ENCODE assay signal across 16 cellular contexts in the genomic region with DNA sequence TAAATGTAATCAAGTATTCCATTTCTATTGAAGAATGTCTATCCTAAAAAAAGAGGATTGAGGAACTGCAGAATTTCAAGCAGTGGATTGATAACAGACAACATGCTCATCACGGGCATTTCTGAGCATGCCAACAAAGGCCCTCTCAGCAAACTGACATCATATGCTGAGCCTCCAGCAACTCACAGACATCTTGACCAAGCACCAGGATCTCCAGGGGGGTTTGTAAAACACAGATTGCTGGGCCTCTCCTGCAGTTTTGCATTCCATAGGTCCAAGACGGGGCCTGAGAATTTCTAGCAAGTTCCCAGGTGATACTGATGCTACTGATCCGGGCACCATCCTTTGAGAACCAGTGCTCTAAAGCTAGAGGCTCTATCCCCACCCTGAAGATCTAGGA.
DNase-seq lines count a peak whose midpoint lies in the region; ATAC-seq and TF ChIP-seq lines count a peak whose summit lies in the region.
"Had no signal": no experiment of that assay in that cellular context is flagged by ENCODE, and none has a peak within 500 bp of the region (broad histone marks: within the 10 kb centered on the region; RNA-seq: fewer than 3 reads in every experiment).

No MANE protein-coding gene starts in this region.

- 84% methylated on average over 3 of the region's 3 CpGs for WGBS in mesenchymal stem cell

- H3K18ac ChIP-seq in mesenchymal stem cell (ENCODE audit: low read depth in 1 of 2, low read length in 2 of 2): no peak overlapping the region

- H2AFZ ChIP-seq in mesenchymal stem cell (ENCODE audit: low read depth, low read length): no peak overlapping the region

- H3K4me1 ChIP-seq in HEK293 (ENCODE audit: control insufficient read depth, insufficient read depth, low read length): peaks cover 6% of the 10 kb centered on the region; the same call in 1 of the 2 replicates
- peaks cover 20% of the 10 kb centered on the region for H3K4me1 ChIP-seq in mesenchymal stem cell (ENCODE audit: control insufficient read depth, insufficient read depth, low read depth, low read length)

- H3K27me3 ChIP-seq in mesenchymal stem cell (ENCODE audit: control insufficient read depth in 1 of 2, insufficient read depth in 1 of 2, low read length in 2 of 2): no peaks in the 10 kb centered on the region
- H3K27me3 ChIP-seq: SJSA1 had no signal

- peak overlapping the region; percentile 98 for H2AK5ac ChIP-seq in mesenchymal stem cell (ENCODE audit: low read length, severe bottlenecking)

- H3K9me3 Mint-ChIP-seq in activated T-cell treated with anti-CD3 and anti-CD28 coated beads, Interleukin-2, amount 50 U/mL, for 4 hours: no peaks in the 10 kb centered on the region
- H3K9me3 Mint-ChIP-seq: stimulated activated memory B cell treated with anti-CD40 and anti-IgM and Interleukin-4, amounts not matched to agents 10 μg/mL and 1 μg/mL and 100 μg/mL, for 72 hours had no signal

- H3K4me3 Mint-ChIP-seq in activated T-cell treated with anti-CD3 and anti-CD28 coated beads, Interleukin-2, amount 50 U/mL, for 4 hours: no peak overlapping the region
- H3K4me3 Mint-ChIP-seq: stimulated activated memory B cell treated with anti-CD40 and anti-IgM and Interleukin-4, amounts not matched to agents 10 μg/mL and 1 μg/mL and 100 μg/mL, for 72 hours had no signal

- peaks cover 83% of the 10 kb centered on the region for H3K4me1 Mint-ChIP-seq in activated T-cell treated with anti-CD3 and anti-CD28 coated beads, Interleukin-2, amount 50 U/mL, for 4 hours (ENCODE audit: low read depth)

- H3K79me1 ChIP-seq in mesenchymal stem cell (replicated peaks; ENCODE audit: low read length, poor library complexity, severe bottlenecking): peaks cover 9% of the 10 kb centered on the region

- H3K9me3 ChIP-seq in HEK293 (ENCODE audit: control insufficient read depth, insufficient read depth, low read depth, low read length): no peaks in the 10 kb centered on the region
- no peaks in the 10 kb centered on the region for H3K9me3 ChIP-seq in mesenchymal stem cell (ENCODE audit: control insufficient read depth, low read length)
- H3K9me3 ChIP-seq: HAP-1, SJSA1 had no signal

- H3K36me3 ChIP-seq in HEK293 (ENCODE audit: control insufficient read depth in 2 of 2, insufficient read depth in 1 of 2, low read length in 2 of 2): no peaks in the 10 kb centered on the region
- H3K36me3 ChIP-seq in mesenchymal stem cell (ENCODE audit: control insufficient read depth in 1 of 2, insufficient read depth in 2 of 2, low read depth in 1 of 2, low read length in 2 of 2): no peaks in the 10 kb centered on the region
- H3K36me3 ChIP-seq: HAP-1, SJSA1 had no signal

- H4K8ac ChIP-seq in mesenchymal stem cell (ENCODE audit: low read length): no peak overlapping the region

- H3K23ac ChIP-seq in mesenchymal stem cell (ENCODE audit: low read length in 2 of 2): no peak overlapping the region

- no peak overlapping the region for H3K4ac ChIP-seq in mesenchymal stem cell (ENCODE audit: low read depth in 1 of 2, low read length in 2 of 2)

- POLR2A ChIA-PET in HEK293 (lab: Yijun Ruan, JAX): no interaction called here

- no peak overlapping the region for H3K14ac ChIP-seq in mesenchymal stem cell (ENCODE audit: low read length in 2 of 2)

- H2BK5ac ChIP-seq in mesenchymal stem cell (ENCODE audit: low read depth, low read length, poor library complexity, severe bottlenecking): no peak overlapping the region

- no peak overlapping the region for H3K9ac ChIP-seq in mesenchymal stem cell (ENCODE audit: low read length)
- H3K9ac ChIP-seq: KMS-11 had no signal

- H2BK12ac ChIP-seq in mesenchymal stem cell (ENCODE audit: low read length in 2 of 2): no peak overlapping the region

- peaks cover 3% of the 10 kb centered on the region for H3K36me3 Mint-ChIP-seq in activated T-cell treated with anti-CD3 and anti-CD28 coated beads, Interleukin-2, amount 50 U/mL, for 4 hours (ENCODE audit: insufficient read depth)
- H3K36me3 Mint-ChIP-seq: stimulated activated memory B cell treated with anti-CD40 and anti-IgM and Interleukin-4, amounts not matched to agents 10 μg/mL and 1 μg/mL and 100 μg/mL, for 72 hours had no signal

- no peak overlapping the region for H2BK15ac ChIP-seq in mesenchymal stem cell (ENCODE audit: low read depth, poor library complexity, severe bottlenecking)

- H3K4me2 ChIP-seq in mesenchymal stem cell (ENCODE audit: low read length, poor library complexity, severe bottlenecking): no peak overlapping the region
- H3K4me2 ChIP-seq: KMS-11 had no signal

- no peak overlapping the region for H4K91ac ChIP-seq in mesenchymal stem cell (ENCODE audit: low read length)

- no peak overlapping the region for H2BK120ac ChIP-seq in mesenchymal stem cell (ENCODE audit: low read depth, low read length)

- H3K4me3 ChIP-seq in HEK293 (ENCODE audit: low read depth, low read length) (no peak overlapping the region), mesenchymal stem cell (ENCODE audit: insufficient read depth in 1 of 2, low read depth in 1 of 2, low read length in 2 of 2) (no peak overlapping the region)
- H3K4me3 ChIP-seq: HAP-1, lung, SJSA1 had no signal

- CTCF ChIA-PET in HEK293 (lab: Yijun Ruan, JAX): no interaction called here

- no peaks in the 10 kb centered on the region for H3K27me3 Mint-ChIP-seq in activated T-cell treated with anti-CD3 and anti-CD28 coated beads, Interleukin-2, amount 50 U/mL, for 4 hours (ENCODE audit: low read depth)
- H3K27me3 Mint-ChIP-seq: stimulated activated memory B cell treated with anti-CD40 and anti-IgM and Interleukin-4, amounts not matched to agents 10 μg/mL and 1 μg/mL and 100 μg/mL, for 72 hours had no signal

- H3K27ac ChIP-seq in HEK293 (ENCODE audit: extremely low read depth, low read depth, low read length) (no peak overlapping the region), caudate nucleus (ENCODE audit: low read depth, low read length) (peak overlapping the region; percentile 92), mesenchymal stem cell (ENCODE audit: low read length, poor library complexity, severe bottlenecking) (peak overlapping the region; percentile 92)
- H3K27ac ChIP-seq: KMS-11, SJSA1 had no signal

- no peak for ATAC-seq in activated T-cell treated with anti-CD3 and anti-CD28 coated beads, Interleukin-2, amount 50 U/mL, for 4 hours
- ATAC-seq: stimulated activated memory B cell treated with anti-CD40 and anti-IgM and Interleukin-4, amounts not matched to agents 10 μg/mL and 1 μg/mL and 100 μg/mL, for 72 hours had no signal

- no peak for DNase-seq in caudate nucleus (lab: John Stamatoyannopoulos, UW)
- DNase-seq in mesenchymal stem cell: no peak
- DNase-seq in superior temporal gyrus (ENCODE audit: extremely low spot score): peak; percentile 36
- no peak for DNase-seq in NCI-H2171 (lab: John Stamatoyannopoulos, UW)
- DNase-seq in activated CD4-positive, CD25-positive, alpha-beta regulatory T cell treated with anti-CD3 and anti-CD28 coated beads, Interleukin-2, amount 50 U/mL, for 72 hours: no peak
- no peak for DNase-seq in activated T-cell treated with anti-CD3 and anti-CD28 coated beads, Interleukin-2, amount 50 U/mL, for 4 hours
- DNase-seq: activated CD4-positive, alpha-beta T cell treated with anti-CD3 and anti-CD28 coated beads, Interleukin-2, amount 50 U/mL, for 48 hours; EL; NCI-H146; NCI-H446 had no signal

- no peak for TF ChIP-seq CTCF in HEK293 (tag by site-specific recombination; IDR thresholded peaks at IDR 0.05)

TF ChIP-seq in HEK293, 187 proteins besides CTCF, POLR2A, EP300 and RAD21:
- TF ChIP-seq ZBTB20 (tag by site-specific recombination; IDR thresholded peaks at IDR 0.05): 0 out of 2 replicates have a peak, but pooled peaks have one; percentile 33
- TF ChIP-seq, protein P1, sequence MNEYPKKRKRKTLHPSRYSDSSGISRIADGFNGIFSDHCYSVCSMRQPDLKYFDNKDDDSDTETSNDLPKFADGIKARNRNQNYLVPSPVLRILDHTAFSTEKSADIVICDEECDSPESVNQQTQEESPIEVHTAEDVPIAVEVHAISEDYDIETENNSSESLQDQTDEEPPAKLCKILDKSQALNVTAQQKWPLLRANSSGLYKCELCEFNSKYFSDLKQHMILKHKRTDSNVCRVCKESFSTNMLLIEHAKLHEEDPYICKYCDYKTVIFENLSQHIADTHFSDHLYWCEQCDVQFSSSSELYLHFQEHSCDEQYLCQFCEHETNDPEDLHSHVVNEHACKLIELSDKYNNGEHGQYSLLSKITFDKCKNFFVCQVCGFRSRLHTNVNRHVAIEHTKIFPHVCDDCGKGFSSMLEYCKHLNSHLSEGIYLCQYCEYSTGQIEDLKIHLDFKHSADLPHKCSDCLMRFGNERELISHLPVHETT (tag by site-specific recombination; IDR thresholded peaks at IDR 0.05): no peak
- no peak for TF ChIP-seq ZNF426 (tag by site-specific recombination; IDR thresholded peaks at IDR 0.05)
- TF ChIP-seq TRIM28 (IDR thresholded peaks at IDR 0.05; ENCODE audit: borderline replicate concordance, low read length): no peak
- TF ChIP-seq, protein P2, sequence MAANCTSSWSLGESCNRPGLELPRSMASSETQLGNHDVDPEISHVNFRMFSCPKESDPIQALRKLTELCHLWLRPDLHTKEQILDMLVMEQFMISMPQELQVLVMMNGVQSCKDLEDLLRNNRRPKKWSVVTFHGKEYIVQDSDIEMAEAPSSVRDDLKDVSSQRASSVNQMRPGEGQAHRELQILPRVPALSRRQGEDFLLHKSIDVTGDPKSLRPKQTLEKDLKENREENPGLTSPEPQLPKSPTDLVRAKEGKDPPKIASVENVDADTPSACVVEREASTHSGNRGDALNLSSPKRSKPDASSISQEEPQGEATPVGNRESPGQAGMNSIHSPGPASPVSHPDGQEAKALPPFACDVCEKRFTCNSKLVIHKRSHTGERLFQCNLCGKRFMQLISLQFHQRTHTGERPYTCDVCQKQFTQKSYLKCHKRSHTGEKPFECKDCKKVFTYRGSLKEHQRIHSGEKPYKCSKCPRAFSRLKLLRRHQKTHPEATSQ (tag by site-specific recombination; IDR thresholded peaks at IDR 0.05): no peak
- no peak for TF ChIP-seq ZNF184 (tag by site-specific recombination; IDR thresholded peaks at IDR 0.05)
- TF ChIP-seq ZNF830 (tag by site-specific recombination; IDR thresholded peaks at IDR 0.05; ENCODE audit: low read depth): no peak
- peak; percentile 57 for TF ChIP-seq GLIS1 (tag by site-specific recombination; IDR thresholded peaks at IDR 0.05)
- TF ChIP-seq ZNF335 (tag by site-specific recombination; conservative IDR thresholded peaks at IDR 0.05): peak; percentile 50; the same call in 1 of the 2 replicates
- no peak for TF ChIP-seq ZNF266 (tag by site-specific recombination; IDR thresholded peaks at IDR 0.05; ENCODE audit: low read depth)
